ENCODE assay signal across 40 cellular contexts in genomic region chr1:167182571-167183320, GRCh38.
"Had no signal": no experiment of that assay in that cellular context is flagged by ENCODE, and none has a peak within 500 bp of the region (broad histone marks: within the 10 kb centered on the region; RNA-seq: fewer than 3 reads in every experiment).

No MANE protein-coding gene starts in this region.

- H3K36me3 ChIP-seq: adrenal gland, ascending aorta, brain microvascular endothelial cell, breast epithelium, cardiac muscle cell had no signal

- H3K4me1 ChIP-seq: ascending aorta, body of pancreas, breast epithelium had no signal

- H3K4me1 Mint-ChIP-seq: activated naive CD4-positive, alpha-beta T cell treated with anti-CD3 and anti-CD28 coated beads, Interleukin-2, amount 10 ng/mL, durations not matched to agents 7 days and 5 days; activated naive CD4-positive, alpha-beta T cell treated with anti-CD3 and anti-CD28 coated beads, Interleukin-2, amount 50 U/mL, for 24 hours; activated naive CD8-positive, alpha-beta T cell treated with anti-CD3 and anti-CD28 coated beads for 36 hours; activated naive CD8-positive, alpha-beta T cell treated with anti-CD3 and anti-CD28 coated beads, Interleukin-2, amount 10 ng/mL, durations not matched to agents 7 days and 5 days; activated naive CD8-positive, alpha-beta T cell treated with anti-CD3 and anti-CD28 coated beads, Interleukin-2, amount 50 U/mL, for 24 hours; activated T-helper 17 cell treated with anti-CD3 and anti-CD28 coated beads, Interleukin-2, amount 50 U/mL, for 72 hours; central memory CD8-positive, alpha-beta T cell had no signal

- H3K27me3 ChIP-seq: adrenal gland, ascending aorta, body of pancreas, brain microvascular endothelial cell, breast epithelium, cardiac muscle cell had no signal

- ATAC-seq: activated naive CD4-positive, alpha-beta T cell treated with anti-CD3 and anti-CD28 coated beads, Interleukin-2, amount 50 U/mL, for 72 hours; activated naive CD8-positive, alpha-beta T cell treated with anti-CD3 and anti-CD28 coated beads, Interleukin-2, amount 50 U/mL, for 24 hours; activated T-cell treated with anti-CD3 and anti-CD28 coated beads, Interleukin-2, amount 50 U/mL, for 4 hours; activated T-cell treated with anti-CD3 and anti-CD28 coated beads, Interleukin-2, amount 50 U/mL, for 72 hours; activated T-helper 17 cell treated with anti-CD3 and anti-CD28 coated beads, Interleukin-2, amount 50 U/mL, for 72 hours; body of pancreas had no signal

- H3K27me3 Mint-ChIP-seq: activated naive CD4-positive, alpha-beta T cell treated with anti-CD3 and anti-CD28 coated beads, Interleukin-2, amount 50 U/mL, for 24 hours; activated naive CD8-positive, alpha-beta T cell; activated naive CD8-positive, alpha-beta T cell treated with anti-CD3 and anti-CD28 coated beads for 36 hours; activated naive CD8-positive, alpha-beta T cell treated with anti-CD3 and anti-CD28 coated beads, Interleukin-2, amount 50 U/mL, for 24 hours; activated T-cell treated with anti-CD3 and anti-CD28 coated beads, Interleukin-2, amount 50 U/mL, for 24 hours; activated T-helper 17 cell treated with anti-CD3 and anti-CD28 coated beads, Interleukin-2, amount 50 U/mL, for 72 hours; brain; central memory CD8-positive, alpha-beta T cell had no signal

- H3K4me3 Mint-ChIP-seq: activated naive CD4-positive, alpha-beta T cell treated with anti-CD3 and anti-CD28 coated beads for 36 hours; activated naive CD4-positive, alpha-beta T cell treated with anti-CD3 and anti-CD28 coated beads, Interleukin-2, amount 10 ng/mL, durations not matched to agents 7 days and 5 days; activated naive CD4-positive, alpha-beta T cell treated with anti-CD3 and anti-CD28 coated beads, Interleukin-2, amount 50 U/mL, for 24 hours; activated naive CD8-positive, alpha-beta T cell; activated naive CD8-positive, alpha-beta T cell treated with anti-CD3 and anti-CD28 coated beads for 36 hours; activated naive CD8-positive, alpha-beta T cell treated with anti-CD3 and anti-CD28 coated beads, Interleukin-2, amount 10 ng/mL, durations not matched to agents 7 days and 5 days; activated naive CD8-positive, alpha-beta T cell treated with anti-CD3 and anti-CD28 coated beads, Interleukin-2, amount 50 U/mL, for 24 hours; activated T-cell treated with anti-CD3 and anti-CD28 coated beads, Interleukin-2, amount 50 U/mL, for 24 hours; activated T-cell treated with anti-CD3 and anti-CD28 coated beads, Interleukin-2, amount 50 U/mL, for 4 hours; activated T-cell treated with anti-CD3 and anti-CD28 coated beads, Interleukin-2, amount 50 U/mL, for 72 hours; activated T-helper 1 cell treated with anti-CD3 and anti-CD28 coated beads, Interleukin-12 subunit alpha, Interleukin-12 subunit beta, Interleukin-2, Interleukin-4 antibody, amounts not matched to agents 30 ng/mL and 10 ng/mL and 1 ng/mL, durations not matched to agents 14 hours and 24 hours and 36 hours; activated T-helper 17 cell treated with anti-CD3 and anti-CD28 coated beads, Interleukin-2, amount 50 U/mL, for 72 hours; brain; central memory CD8-positive, alpha-beta T cell had no signal

- H3K27ac ChIP-seq: adrenal gland, ascending aorta, body of pancreas, brain microvascular endothelial cell, breast epithelium, cardiac muscle cell had no signal

- H3K4me3 ChIP-seq: adrenal gland, ascending aorta, body of pancreas, breast epithelium, cardiac muscle cell had no signal

- DNase-seq: activated effector memory CD4-positive, alpha-beta T cell treated with anti-CD3 and anti-CD28 coated beads, Interleukin-2, amount 50 U/mL, for 16 hours; activated effector memory CD4-positive, alpha-beta T cell treated with Interleukin-2 at 50 U/mL for 16 hours; activated gamma-delta T cell; activated gamma-delta T cell treated with Interleukin-2 at 50 U/mL for 16 hours; activated naive CD4-positive, alpha-beta T cell; activated naive CD4-positive, alpha-beta T cell treated with anti-CD3 and anti-CD28 coated beads for 36 hours; activated naive CD4-positive, alpha-beta T cell treated with anti-CD3 and anti-CD28 coated beads, Interleukin-2, amount 10 ng/mL, durations not matched to agents 7 days and 5 days; activated naive CD4-positive, alpha-beta T cell treated with anti-CD3 and anti-CD28 coated beads, Interleukin-2, amount 50 U/mL, for 16 hours; activated naive CD4-positive, alpha-beta T cell treated with Interleukin-2 at 50 U/mL for 16 hours; activated naive CD8-positive, alpha-beta T cell treated with anti-CD3 and anti-CD28 coated beads for 36 hours; activated naive CD8-positive, alpha-beta T cell treated with anti-CD3 and anti-CD28 coated beads, Interleukin-2, amount 10 ng/mL, durations not matched to agents 7 days and 5 days; activated naive CD8-positive, alpha-beta T cell treated with anti-CD3 and anti-CD28 coated beads, Interleukin-2, amount 50 U/mL, for 24 hours; activated T-cell treated with anti-CD3 and anti-CD28 coated beads, Interleukin-2, amount 50 U/mL, for 1 hour; activated T-cell treated with anti-CD3 and anti-CD28 coated beads, Interleukin-2, amount 50 U/mL, for 24 hours; activated T-cell treated with anti-CD3 and anti-CD28 coated beads, Interleukin-2, amount 50 U/mL, for 4 hours; activated T-cell treated with anti-CD3 and anti-CD28 coated beads, Interleukin-2, amount 50 U/mL, for 48 hours; activated T-cell treated with anti-CD3 and anti-CD28 coated beads, Interleukin-2, amount 50 U/mL, for 72 hours; adrenal gland; amniotic stem cell; amygdala; anterior cingulate cortex; aorta; body of pancreas; brain microvascular endothelial cell; caudate nucleus; central memory CD4-positive, alpha-beta T cell; cerebellar nuclear complex had no signal

- H3K27ac Mint-ChIP-seq: activated naive CD4-positive, alpha-beta T cell treated with anti-CD3 and anti-CD28 coated beads for 36 hours; activated naive CD4-positive, alpha-beta T cell treated with anti-CD3 and anti-CD28 coated beads, Interleukin-2, amount 10 ng/mL, durations not matched to agents 7 days and 5 days; activated naive CD4-positive, alpha-beta T cell treated with anti-CD3 and anti-CD28 coated beads, Interleukin-2, amount 50 U/mL, for 24 hours; activated naive CD4-positive, alpha-beta T cell treated with anti-CD3 and anti-CD28 coated beads, Interleukin-2, amount 50 U/mL, for 72 hours; activated naive CD8-positive, alpha-beta T cell; activated naive CD8-positive, alpha-beta T cell treated with anti-CD3 and anti-CD28 coated beads for 36 hours; activated naive CD8-positive, alpha-beta T cell treated with anti-CD3 and anti-CD28 coated beads, Interleukin-2, amount 10 ng/mL, durations not matched to agents 7 days and 5 days; activated naive CD8-positive, alpha-beta T cell treated with anti-CD3 and anti-CD28 coated beads, Interleukin-2, amount 50 U/mL, for 24 hours; activated T-cell treated with anti-CD3 and anti-CD28 coated beads, Interleukin-2, amount 50 U/mL, for 24 hours; activated T-cell treated with anti-CD3 and anti-CD28 coated beads, Interleukin-2, amount 50 U/mL, for 72 hours; activated T-helper 1 cell treated with anti-CD3 and anti-CD28 coated beads, Interleukin-12 subunit alpha, Interleukin-12 subunit beta, Interleukin-2, Interleukin-4 antibody, amounts not matched to agents 30 ng/mL and 10 ng/mL and 1 ng/mL, durations not matched to agents 14 hours and 24 hours and 36 hours; activated T-helper 17 cell treated with anti-CD3 and anti-CD28 coated beads, Interleukin-2, amount 50 U/mL, for 72 hours; activated T-helper 2 cell treated with anti-CD3 and anti-CD28 coated beads, Interferon-gamma antibody, Interleukin-2, Interleukin-4, amounts not matched to agents 10 μg/mL and 5 μg/mL and 100 μg/mL, durations not matched to agents 14 hours and 24 hours and 36 hours; brain had no signal

- FAIRE-seq: astrocyte, bronchial epithelial cell had no signal

- H3K36me3 Mint-ChIP-seq: activated naive CD4-positive, alpha-beta T cell treated with anti-CD3 and anti-CD28 coated beads, Interleukin-2, amount 10 ng/mL, durations not matched to agents 7 days and 5 days; activated naive CD4-positive, alpha-beta T cell treated with anti-CD3 and anti-CD28 coated beads, Interleukin-2, amount 50 U/mL, for 24 hours; activated naive CD4-positive, alpha-beta T cell treated with anti-CD3 and anti-CD28 coated beads, Interleukin-2, amount 50 U/mL, for 72 hours; activated naive CD8-positive, alpha-beta T cell; activated naive CD8-positive, alpha-beta T cell treated with anti-CD3 and anti-CD28 coated beads for 36 hours; activated naive CD8-positive, alpha-beta T cell treated with anti-CD3 and anti-CD28 coated beads, Interleukin-2, amount 10 ng/mL, durations not matched to agents 7 days and 5 days; brain had no signal

- H3K9me3 ChIP-seq: adrenal gland, ascending aorta, body of pancreas, breast epithelium had no signal

- H3K9me3 Mint-ChIP-seq: activated naive CD4-positive, alpha-beta T cell treated with anti-CD3 and anti-CD28 coated beads for 36 hours; activated naive CD4-positive, alpha-beta T cell treated with anti-CD3 and anti-CD28 coated beads, Interleukin-2, amount 10 ng/mL, durations not matched to agents 7 days and 5 days; activated naive CD4-positive, alpha-beta T cell treated with anti-CD3 and anti-CD28 coated beads, Interleukin-2, amount 50 U/mL, for 24 hours; activated naive CD4-positive, alpha-beta T cell treated with anti-CD3 and anti-CD28 coated beads, Interleukin-2, amount 50 U/mL, for 72 hours; activated naive CD8-positive, alpha-beta T cell treated with anti-CD3 and anti-CD28 coated beads for 36 hours; activated naive CD8-positive, alpha-beta T cell treated with anti-CD3 and anti-CD28 coated beads, Interleukin-2, amount 50 U/mL, for 24 hours; activated T-cell treated with anti-CD3 and anti-CD28 coated beads, Interleukin-2, amount 50 U/mL, for 24 hours; activated T-cell treated with anti-CD3 and anti-CD28 coated beads, Interleukin-2, amount 50 U/mL, for 4 hours; activated T-cell treated with anti-CD3 and anti-CD28 coated beads, Interleukin-2, amount 50 U/mL, for 72 hours; activated T-helper 17 cell treated with anti-CD3 and anti-CD28 coated beads, Interleukin-2, amount 50 U/mL, for 72 hours; activated T-helper 2 cell treated with anti-CD3 and anti-CD28 coated beads, Interferon-gamma antibody, Interleukin-2, Interleukin-4, amounts not matched to agents 10 μg/mL and 5 μg/mL and 100 μg/mL, durations not matched to agents 14 hours and 24 hours and 36 hours; central memory CD8-positive, alpha-beta T cell had no signal
